Comparison of ENCODE assay signal across 9 cellular contexts in genomic region chr5:154857091-154857533, GRCh38. TPM values are rescaled to one million over a fixed set of nuclear protein-coding genes. Genes with fewer than 3 reads are reported as not detected.
A peak's percentile ranks its signal among the peaks of the same experiment; 100 is the strongest.
DNase-seq lines count a peak whose midpoint lies in the region; ATAC-seq and TF ChIP-seq lines count a peak whose summit lies in the region.
"Had no signal": no experiment of that assay in that cellular context is flagged by ENCODE, and none has a peak within 500 bp of the region (broad histone marks: within the 10 kb centered on the region; RNA-seq: fewer than 3 reads in every experiment).

No MANE protein-coding gene starts in this region.

- peak overlapping the region; percentile 65 for H2AFZ ChIP-seq in MM.1S (ENCODE audit: low read length)
- peak overlapping the region; percentile 5 for H2AFZ ChIP-seq in trophoblast cell (ENCODE audit: insufficient read depth, low read length, poor library complexity)

- H3K27me3 ChIP-seq in MM.1S (replicated peaks; ENCODE audit: insufficient read depth, low read length) (no peaks in the 10 kb centered on the region), gastroesophageal sphincter (no peaks in the 10 kb centered on the region), trophoblast cell (ENCODE audit: insufficient read depth, low read length) (no peaks in the 10 kb centered on the region)

- no peaks in the 10 kb centered on the region for H3K36me3 ChIP-seq in MM.1S (replicated peaks; ENCODE audit: insufficient read depth, low read length)
- H3K36me3 ChIP-seq in gastroesophageal sphincter = no peaks in the 10 kb centered on the region
- no peaks in the 10 kb centered on the region for H3K36me3 ChIP-seq in trophoblast cell (ENCODE audit: control insufficient read depth in 1 of 2, insufficient read depth in 2 of 2, low read length in 2 of 2)

- peak overlapping the region; percentile 86 for H3K4me2 ChIP-seq in MM.1S (ENCODE audit: low read depth, low read length)
- peak overlapping the region; percentile 81 for H3K4me2 ChIP-seq in trophoblast cell (ENCODE audit: low read length)

- peak overlapping the region; percentile 87 for H2BK5ac ChIP-seq in trophoblast cell (ENCODE audit: low read depth, low read length, poor library complexity)

- H4K12ac ChIP-seq in trophoblast cell (ENCODE audit: low read depth, low read length) = peak overlapping the region; percentile 37

- H3K9me3 Mint-ChIP-seq in activated T-cell treated with anti-CD3 and anti-CD28 coated beads, Interleukin-2, amount 50 U/mL, for 24 hours = no peaks in the 10 kb centered on the region

- H3F3A ChIP-seq in MM.1S (ENCODE audit: insufficient read depth, low read length) = peaks cover 16% of the 10 kb centered on the region; the same call in 1 of the 2 replicates

- peaks cover 37% of the 10 kb centered on the region for H3K79me2 ChIP-seq in MM.1S (ENCODE audit: low read length)
- H3K79me2 ChIP-seq in trophoblast cell (ENCODE audit: control insufficient read depth, insufficient read depth, low read length, poor library complexity) = peaks cover 5% of the 10 kb centered on the region

- H3K4me3 ChIP-seq in MM.1S (ENCODE audit: low read length) (peak overlapping the region; percentile 88), gastroesophageal sphincter (peak overlapping the region; percentile 80 to 89), trophoblast cell (ENCODE audit: low read depth, low read length) (peak overlapping the region; percentile 60)

- peak overlapping the region; percentile 57 for H2BK120ac ChIP-seq in trophoblast cell (ENCODE audit: insufficient read depth, low read length, poor library complexity)

- H4K91ac ChIP-seq in trophoblast cell (ENCODE audit: low read depth, low read length) = peak overlapping the region; percentile 61

- peak overlapping the region; percentile 92 for H3K4me3 Mint-ChIP-seq in activated T-cell treated with anti-CD3 and anti-CD28 coated beads, Interleukin-2, amount 50 U/mL, for 24 hours

- peak overlapping the region; percentile 100 for H3K27ac Mint-ChIP-seq in activated T-cell treated with anti-CD3 and anti-CD28 coated beads, Interleukin-2, amount 50 U/mL, for 24 hours

- H3K9me2 ChIP-seq in MM.1S (replicated peaks; ENCODE audit: insufficient read depth, low read length) = no peaks in the 10 kb centered on the region

- 3% methylated on average over 4 of the region's 17 CpGs; no CpG with 5 or more reads in 1 of the 2 donors for WGBS in gastroesophageal sphincter (ENCODE audit: low coverage in 1 of 2), 2 donors
- WGBS in trophoblast cell (ENCODE audit: extremely low coverage, insufficient coverage, insufficient read length) = no CpG with 5 or more reads among the region's 17 CpGs

- H3K9me3 ChIP-seq in MM.1S (replicated peaks; ENCODE audit: insufficient read depth, low read length) (no peaks in the 10 kb centered on the region), gastroesophageal sphincter (no peaks in the 10 kb centered on the region), trophoblast cell (ENCODE audit: insufficient read depth, low read depth, low read length) (no peaks in the 10 kb centered on the region)

- DNase-seq in ELF-1 (ENCODE audit: low read depth, low spot score) (peak; percentile 84), MM.1S (peak; percentile 43), trophoblast cell (peak; percentile 13 to 74), C1 segment of cervical spinal cord (lab: John Stamatoyannopoulos, UW) (no peak), GM19238 (ENCODE audit: insufficient read length, low spot score) (no peak)
- peak; percentile 75 for DNase-seq in activated T-cell treated with anti-CD3 and anti-CD28 coated beads, Interleukin-2, amount 50 U/mL, for 24 hours

- no peak for TF ChIP-seq EP300 in gastroesophageal sphincter (IDR thresholded peaks at IDR 0.05)

- ATAC-seq in GM21526 (IDR thresholded peaks at IDR 0.05; ENCODE audit: low FRiP score, unreplicated experiment) (peak; percentile 33), gastroesophageal sphincter (peak; percentile 80)

- no peak overlapping the region for H2AK5ac ChIP-seq in trophoblast cell (ENCODE audit: low read length)

- H3K36me3 Mint-ChIP-seq in activated T-cell treated with anti-CD3 and anti-CD28 coated beads, Interleukin-2, amount 50 U/mL, for 24 hours (ENCODE audit: low read depth) = peaks cover 37% of the 10 kb centered on the region

- no peak overlapping the region for H3K4ac ChIP-seq in trophoblast cell (ENCODE audit: low read depth, low read length)

- peaks cover 11% of the 10 kb centered on the region for H3K4me1 ChIP-seq in MM.1S (ENCODE audit: low read length)
- H3K4me1 ChIP-seq in gastroesophageal sphincter = peaks cover 0 to 45% (median 26%) of the 10 kb centered on the region in 3 donors
- H3K4me1 ChIP-seq in trophoblast cell (ENCODE audit: control insufficient read depth in 1 of 2, insufficient read depth in 2 of 2, low read length in 2 of 2) = peaks cover 4 to 7% of the 10 kb centered on the region in 2 experiments

- TF ChIP-seq POLR2A in gastroesophageal sphincter (IDR thresholded peaks at IDR 0.05) = no peak

- H3K9ac ChIP-seq in MM.1S (ENCODE audit: low read length) (peak overlapping the region; percentile 85), trophoblast cell (ENCODE audit: low read length) (peak overlapping the region; percentile 0)

- H2BK12ac ChIP-seq in trophoblast cell (ENCODE audit: low read length) = no peak overlapping the region

- no peaks in the 10 kb centered on the region for H4K20me1 ChIP-seq in MM.1S (ENCODE audit: insufficient read depth, low read length)

- no peak for TF ChIP-seq CTCF in MM.1S (IDR thresholded peaks at IDR 0.05; ENCODE audit: low read length)
- no peak for TF ChIP-seq CTCF in gastroesophageal sphincter (IDR thresholded peaks at IDR 0.05)

- no peak overlapping the region for H3K18ac ChIP-seq in trophoblast cell (ENCODE audit: low read length)

- peak overlapping the region; percentile 73 for H4K8ac ChIP-seq in trophoblast cell (ENCODE audit: low read depth, low read length)

- H3K27ac ChIP-seq in MM.1S (ENCODE audit: low read length) (peak overlapping the region; percentile 89), gastroesophageal sphincter (peak overlapping the region; percentile 76 to 99 (median 98)), trophoblast cell (ENCODE audit: low read depth, low read length) (peak overlapping the region; percentile 98)

- no peak overlapping the region for H3K23ac ChIP-seq in trophoblast cell (ENCODE audit: low read length)

- H3K4me1 Mint-ChIP-seq in activated T-cell treated with anti-CD3 and anti-CD28 coated beads, Interleukin-2, amount 50 U/mL, for 24 hours (ENCODE audit: low read depth) = peaks cover 34% of the 10 kb centered on the region

- H3K79me1 ChIP-seq in trophoblast cell (ENCODE audit: low read length) = peaks cover 15% of the 10 kb centered on the region

- no peaks in the 10 kb centered on the region for H3K27me3 Mint-ChIP-seq in activated T-cell treated with anti-CD3 and anti-CD28 coated beads, Interleukin-2, amount 50 U/mL, for 24 hours

- peak overlapping the region; percentile 69 for H3K14ac ChIP-seq in trophoblast cell (ENCODE audit: low read length)

RNA-seq across cellular contexts. Expression of gene CNOT8, which starts 1.3 kb away (rescaled TPM):
- total RNA-seq in gastroesophageal sphincter = 10 to 100 TPM; 53.6 to 71.5 (median 61.5) TPM
- polyA plus RNA-seq in trophoblast cell (2013) = 29.6 and 30.5 TPM in 2 replicates

RNA-seq across cellular contexts. Expression of gene FAXDC2, which starts 6.7 kb away (rescaled TPM):
- total RNA-seq in gastroesophageal sphincter = 10 to 100 TPM; 26.6 to 75.5 (median 46.4) TPM
- polyA plus RNA-seq in trophoblast cell (2013) = 1.6 and 2.0 TPM in 2 replicates
- total RNA-seq: activated CD8-positive, alpha-beta memory T cell treated with anti-CD3 and anti-CD28 coated beads for 36 hours had no signal

Comparison
In these comparisons a context has a peak if more than half of its experiments do, and no peak if none do; other contexts are left out.
1. DNase-seq: peak in ELF-1 (single experiment), MM.1S (single experiment), activated T-cell treated with anti-CD3 and anti-CD28 coated beads, Interleukin-2, amount 50 U/mL, for 24 hours (single experiment) and trophoblast cell (2 of 2); none in C1 segment of cervical spinal cord (0 of 14) and GM19238 (single experiment).
2. Peak in every context shown above with its lines, with median percentiles within 50 percentile points of each other: H3K27ac ChIP-seq and H3K4me3 ChIP-seq.